ENCODE assay signal across 16 cellular contexts in genomic region chr10:1504940-1505339, GRCh38.
A peak's percentile ranks its signal among the peaks of the same experiment; 100 is the strongest.
DNase-seq lines count a peak whose midpoint lies in the region; ATAC-seq, FAIRE-seq and TF ChIP-seq lines count a peak whose summit lies in the region.
"Had no signal": no experiment of that assay in that cellular context is flagged by ENCODE, and none has a peak within 500 bp of the region (broad histone marks: within the 10 kb centered on the region; RNA-seq: fewer than 3 reads in every experiment).

No MANE protein-coding gene starts in this region.

- peaks cover 3% of the 10 kb centered on the region; the same call in 1 of the 2 replicates for H3K23me2 ChIP-seq in H1 (ENCODE audit: low read depth, low read length)

- no peak overlapping the region; the same call in 1 of the 2 replicates for H2BK12ac ChIP-seq in H1 (ENCODE audit: low read depth, low read length)
- no peak overlapping the region for H2BK12ac ChIP-seq in trophoblast cell (ENCODE audit: low read length)

- H3K18ac ChIP-seq in H1 (ENCODE audit: extremely low read depth, low read length) (no peak overlapping the region), trophoblast cell (ENCODE audit: low read length) (no peak overlapping the region)

- no peak overlapping the region for H3K23ac ChIP-seq in H1 (ENCODE audit: insufficient read length)
- H3K23ac ChIP-seq in trophoblast cell (ENCODE audit: low read length) = no peak overlapping the region

- H3K14ac ChIP-seq in H1 (ENCODE audit: insufficient read length) (no peak overlapping the region), trophoblast cell (ENCODE audit: low read length) (no peak overlapping the region)

- CTCF ChIA-PET in H1 (lab: Charles Lee; ENCODE audit: partially characterized antibody) = no interaction called here

- H3K27me3 ChIP-seq in H1 (replicated peaks in 1 of 4; ENCODE audit: control insufficient read depth in 3 of 4, extremely low read depth in 1 of 4, insufficient read depth in 3 of 4, low read length in 3 of 4) = no peaks in the 10 kb centered on the region
- H3K27me3 ChIP-seq in trophoblast cell (ENCODE audit: insufficient read depth, low read length) = no peaks in the 10 kb centered on the region
- H3K27me3 ChIP-seq: BLaER1 had no signal

- intact Hi-C loops in left cardiac atrium (cut with DNase I) = no loop called here

- H4K20me1 ChIP-seq in H1 (replicated peaks in 1 of 2; ENCODE audit: control insufficient read depth in 1 of 2, insufficient read depth in 2 of 2, low read length in 2 of 2) = no peaks in the 10 kb centered on the region
- H4K20me1 ChIP-seq: BLaER1 had no signal

- no peak for ATAC-seq in GM21528 (IDR thresholded peaks at IDR 0.05; ENCODE audit: low FRiP score, unreplicated experiment)
- no peak for ATAC-seq in left cardiac atrium
- ATAC-seq: GM23338 had no signal

- no peak for TF ChIP-seq EP300 in H1 (IDR thresholded peaks at IDR 0.05; ENCODE audit: borderline replicate concordance in 1 of 2, low read depth in 2 of 2, low read length in 2 of 2)

- no peak for TF ChIP-seq POLR2A in GM12891 (IDR thresholded peaks at IDR 0.05; ENCODE audit: low read depth, low read length)
- TF ChIP-seq POLR2A in H1 (IDR thresholded peaks at IDR 0.05; ENCODE audit: control extremely low read depth in 1 of 2, low read depth in 2 of 2, low read length in 2 of 2) = no peak

- WGBS in H1 (ENCODE audit: extremely low coverage in 1 of 2, insufficient coverage in 1 of 2, insufficient read length in 1 of 2, insufficient replicate concordance in 2 of 2, low coverage in 1 of 2, low lambda C conversion rate in 2 of 2, missing lambda C conversion rate in 1 of 2), 2 experiments = 94% methylated on average over 8 of the region's 8 CpGs; no CpG with 5 or more reads in 1 of the 2 experiments
- WGBS in trophoblast cell (ENCODE audit: extremely low coverage, insufficient coverage, insufficient read length) = no CpG with 5 or more reads among the region's 8 CpGs

- H3K9ac ChIP-seq in H1 (replicated peaks in 1 of 4; ENCODE audit: extremely low read depth in 1 of 4, low read depth in 3 of 4, low read length in 3 of 4) (no peak overlapping the region), trophoblast cell (ENCODE audit: low read length) (no peak overlapping the region)
- H3K9ac ChIP-seq: BLaER1 had no signal

- H3K4me1 ChIP-seq in H1 (replicated peaks in 1 of 4; ENCODE audit: control insufficient read depth in 3 of 4, insufficient read depth in 4 of 4, low read length in 3 of 4) (peaks cover 0 to 6% (median 0%) of the 10 kb centered on the region in 4 experiments; a peak in 2 of 7 replicates), trophoblast cell (ENCODE audit: control insufficient read depth in 1 of 2, insufficient read depth in 2 of 2, low read length in 2 of 2) (no peaks in the 10 kb centered on the region)

- H3K79me2 ChIP-seq in H1 (ENCODE audit: control insufficient read depth in 1 of 2, insufficient read depth in 2 of 2, low read length in 2 of 2) (no peaks in the 10 kb centered on the region), trophoblast cell (ENCODE audit: control insufficient read depth, insufficient read depth, low read length, poor library complexity) (no peaks in the 10 kb centered on the region)

- H3K36me3 ChIP-seq in H1 (ENCODE audit: control insufficient read depth in 2 of 4, insufficient read depth in 4 of 4, low read length in 3 of 4) (no peaks in the 10 kb centered on the region), trophoblast cell (ENCODE audit: control insufficient read depth in 1 of 2, insufficient read depth in 2 of 2, low read length in 2 of 2) (no peaks in the 10 kb centered on the region)
- H3K36me3 ChIP-seq: BLaER1 had no signal

- H2AK5ac ChIP-seq in H1 (ENCODE audit: low read depth, low read length) (peak overlapping the region; percentile 91; the same call in 1 of the 2 replicates), trophoblast cell (ENCODE audit: low read length) (no peak overlapping the region)

- FAIRE-seq in GM12891 (lab: Jason Lieb, UNC) = peak; percentile 62
- peak; percentile 92 for FAIRE-seq in HTR-8/SVneo (lab: Jason Lieb, UNC)
- no peak for FAIRE-seq in H1 (lab: Jason Lieb, UNC)
- FAIRE-seq: GM19239 had no signal

- no peak for TF ChIP-seq RAD21 in H1 (IDR thresholded peaks at IDR 0.05 in 1 of 2, conservative IDR thresholded peaks at IDR 0.05 in 1 of 2; ENCODE audit: low read depth in 2 of 2, low read length in 2 of 2)

- peak overlapping the region; percentile 88 for H3K4ac ChIP-seq in H1 (replicated peaks; ENCODE audit: insufficient read length, low read depth, low read length)
- H3K4ac ChIP-seq in trophoblast cell (ENCODE audit: low read depth, low read length) = no peak overlapping the region

- H2AFZ ChIP-seq in H1 (ENCODE audit: low read length) = no peak overlapping the region
- H2AFZ ChIP-seq in trophoblast cell (ENCODE audit: insufficient read depth, low read length, poor library complexity) = no peak overlapping the region
- H2AFZ ChIP-seq: GM23338 had no signal

- H2BK120ac ChIP-seq in H1 (replicated peaks; ENCODE audit: low read depth, low read length) = no peak overlapping the region
- H2BK120ac ChIP-seq in trophoblast cell (ENCODE audit: insufficient read depth, low read length, poor library complexity) = no peak overlapping the region

- H4K91ac ChIP-seq in H1 (replicated peaks; ENCODE audit: insufficient read length, low read length) (no peak overlapping the region), trophoblast cell (ENCODE audit: low read depth, low read length) (no peak overlapping the region)

- no peak overlapping the region for H4K5ac ChIP-seq in H1 (ENCODE audit: insufficient read length, low read depth, low read length)

- H3K27ac ChIP-seq in H1 (ENCODE audit: low read depth, low read length) (no peak overlapping the region), trophoblast cell (ENCODE audit: low read depth, low read length) (no peak overlapping the region)
- H3K27ac ChIP-seq: BLaER1 had no signal

- H4K12ac ChIP-seq in trophoblast cell (ENCODE audit: low read depth, low read length) = no peak overlapping the region

- H3K9me3 ChIP-seq in H1 (ENCODE audit: insufficient read depth in 2 of 2, low read depth in 1 of 2, low read length in 1 of 2) (peaks cover 0 to 3% of the 10 kb centered on the region in 2 experiments; a peak in 1 of 4 replicates), trophoblast cell (ENCODE audit: insufficient read depth, low read depth, low read length) (peaks cover 9% of the 10 kb centered on the region)

- H2BK20ac ChIP-seq in H1 (ENCODE audit: low read length) = no peak overlapping the region

- H3K4me2 ChIP-seq in H1 (ENCODE audit: insufficient read depth in 1 of 2, low read depth in 2 of 2, low read length in 2 of 2) (no peak overlapping the region), trophoblast cell (ENCODE audit: low read length) (no peak overlapping the region)
- H3K4me2 ChIP-seq: BLaER1, GM23338 had no signal

- H2BK5ac ChIP-seq in H1 (ENCODE audit: low read depth, low read length) = peak overlapping the region; percentile 64; the same call in 1 of the 2 replicates
- no peak overlapping the region for H2BK5ac ChIP-seq in trophoblast cell (ENCODE audit: low read depth, low read length, poor library complexity)

- H2BK15ac ChIP-seq in H1 (ENCODE audit: low read length) = 0 out of 2 replicates have a peak overlapping the region, but pooled peaks have one; percentile 66

- H3K79me1 ChIP-seq in H1 (ENCODE audit: low read depth, low read length) = no peaks in the 10 kb centered on the region
- no peaks in the 10 kb centered on the region for H3K79me1 ChIP-seq in trophoblast cell (ENCODE audit: low read length)

- POLR2A ChIA-PET in H1 (lab: Charles Lee; ENCODE audit: partially characterized antibody) = no interaction called here

- DNase-seq in GM12891 (ENCODE audit: insufficient read length, low spot score) (no peak), HTR-8/SVneo (ENCODE audit: insufficient read length, low spot score) (no peak), H1 (ENCODE audit: low read depth in 1 of 2, low spot score in 2 of 2) (no peak), trophoblast cell (no peak), left cardiac atrium (no peak)
- no peak for DNase-seq in stimulated activated naive CD4-positive, alpha-beta T cell (lab: John Stamatoyannopoulos, UW)
- DNase-seq: 8988T; CD4-positive, alpha-beta memory T cell; DMS153; DMS79; GDM1; H7 had no signal

- no peak overlapping the region for H3K56ac ChIP-seq in H1 (replicated peaks; ENCODE audit: insufficient read length, low read depth, low read length)

- no peak for TF ChIP-seq CTCF in H1 (IDR thresholded peaks at IDR 0.05; ENCODE audit: control extremely low read depth in 1 of 3, insufficient read depth in 1 of 3, low read depth in 1 of 3, low read length in 3 of 3)

- no peak overlapping the region for H3K4me3 ChIP-seq in H1 (ENCODE audit: extremely low read depth in 1 of 4, insufficient read depth in 2 of 4, low read depth in 3 of 4, low read length in 4 of 4)
- H3K4me3 ChIP-seq in trophoblast cell (ENCODE audit: low read depth, low read length) = peak overlapping the region; percentile 14
- H3K4me3 ChIP-seq: BLaER1, GM23338 had no signal

- no peak overlapping the region for H4K8ac ChIP-seq in H1 (ENCODE audit: extremely low read depth, insufficient read depth, low read length)
- no peak overlapping the region for H4K8ac ChIP-seq in trophoblast cell (ENCODE audit: low read depth, low read length)

TF ChIP-seq in GM12891, 5 proteins besides CTCF, POLR2A, EP300 and RAD21:
- TF ChIP-seq PAX5 (IDR thresholded peaks at IDR 0.05; ENCODE audit: insufficient read depth, low read length, severe bottlenecking) (no peak), POLR2AphosphoS5 (IDR thresholded peaks at IDR 0.05; ENCODE audit: low read depth, low read length) (no peak), TAF1 (IDR thresholded peaks at IDR 0.05; ENCODE audit: low read depth, low read length) (no peak), POU2F2 (IDR thresholded peaks at IDR 0.05; ENCODE audit: low read depth, low read length) (no peak), SPI1 (IDR thresholded peaks at IDR 0.05; ENCODE audit: low read depth, low read length) (no peak)
TF ChIP-seq in GM12891: peak in this region for 0.

TF ChIP-seq in H1, 55 proteins besides CTCF, POLR2A, EP300 and RAD21 (continues in another document):
- TF ChIP-seq CBX8 (IDR thresholded peaks at IDR 0.05; ENCODE audit: borderline replicate concordance, low read depth, low read length) (no peak), JUN (IDR thresholded peaks at IDR 0.05; ENCODE audit: low read depth, low read length) (no peak), NANOG (IDR thresholded peaks at IDR 0.05; ENCODE audit: insufficient read depth, low read depth, low read length, poor library complexity, severe bottlenecking) (no peak), KDM1A (IDR thresholded peaks at IDR 0.05; ENCODE audit: borderline replicate concordance, low read length) (no peak), SIRT6 (IDR thresholded peaks at IDR 0.05; ENCODE audit: low read length) (no peak), RXRA (IDR thresholded peaks at IDR 0.05; ENCODE audit: insufficient read depth, low read depth, low read length) (no peak), HDAC6 (IDR thresholded peaks at IDR 0.05; ENCODE audit: low read depth, low read length) (no peak), TBP (IDR thresholded peaks at IDR 0.05; ENCODE audit: low read depth, low read length) (no peak), FOSL1 (IDR thresholded peaks at IDR 0.05; ENCODE audit: insufficient read depth, low read depth, low read length) (no peak), RNF2 (IDR thresholded peaks at IDR 0.05; ENCODE audit: borderline replicate concordance, low read depth, low read length, missing control alignments, poor library complexity, severe bottlenecking) (no peak)
